ENCODE assay signal across 10 cellular contexts in genomic region chr16:81650982-81651562, GRCh38.
DNase-seq lines count a peak whose midpoint lies in the region; ATAC-seq and TF ChIP-seq lines count a peak whose summit lies in the region.
"Had no signal": no experiment of that assay in that cellular context is flagged by ENCODE, and none has a peak within 500 bp of the region (broad histone marks: within the 10 kb centered on the region; RNA-seq: fewer than 3 reads in every experiment).

No MANE protein-coding gene starts in this region.

- no peak for TF ChIP-seq CTCF in glutamatergic neuron (IDR thresholded peaks at IDR 0.05; ENCODE audit: partially characterized antibody, unreplicated experiment)
- TF ChIP-seq CTCF in neural crest cell (conservative IDR thresholded peaks at IDR 0.05): no peak

- H3K36me3 Mint-ChIP-seq in glutamatergic neuron (ENCODE audit: unreplicated experiment) (no peaks in the 10 kb centered on the region), neural crest cell (ENCODE audit: low read depth) (peaks cover 2% of the 10 kb centered on the region)
- H3K36me3 Mint-ChIP-seq in activated naive CD4-positive, alpha-beta T cell treated with anti-CD3 and anti-CD28 coated beads for 36 hours (ENCODE audit: low read depth): peaks cover 3% of the 10 kb centered on the region
- H3K36me3 Mint-ChIP-seq: naive B cell had no signal

- DNase-seq in DMS153 treated with DMSO at 0.1 percent for 48 hours (lab: John Stamatoyannopoulos, UW; ENCODE audit: unreplicated experiment): peak; percentile 50
- DNase-seq in NCI-H82 treated with DMSO at 0.1 percent for 48 hours (lab: John Stamatoyannopoulos, UW; ENCODE audit: unreplicated experiment): peak; percentile 21
- DNase-seq in glutamatergic neuron: peak; percentile 87
- DNase-seq in neural crest cell (ENCODE audit: low read depth, low spot score): no peak
- DNase-seq in ureter (ENCODE audit: low spot score): no peak
- no peak for DNase-seq in activated naive CD4-positive, alpha-beta T cell treated with anti-CD3 and anti-CD28 coated beads for 36 hours
- DNase-seq in AG08396 (ENCODE audit: low spot score): no peak
- DNase-seq: naive B cell had no signal

- H3K27me3 Mint-ChIP-seq in glutamatergic neuron (ENCODE audit: unreplicated experiment) (peaks cover 10% of the 10 kb centered on the region), neural crest cell (ENCODE audit: low read depth) (no peaks in the 10 kb centered on the region)
- no peaks in the 10 kb centered on the region for H3K27me3 Mint-ChIP-seq in activated naive CD4-positive, alpha-beta T cell treated with anti-CD3 and anti-CD28 coated beads for 36 hours (ENCODE audit: low read depth)
- H3K27me3 Mint-ChIP-seq: dendritic cell treated with granulocyte-macrophage colony-stimulating factor and Interleukin-4, amounts not matched to agents 40 ng/mL and 50 ng/mL, for 4 days; naive B cell had no signal

- peaks cover 45% of the 10 kb centered on the region for H3K4me1 Mint-ChIP-seq in glutamatergic neuron (ENCODE audit: low read depth, unreplicated experiment)
- H3K4me1 Mint-ChIP-seq in neural crest cell: peaks cover 53% of the 10 kb centered on the region
- peaks cover 4% of the 10 kb centered on the region for H3K4me1 Mint-ChIP-seq in activated naive CD4-positive, alpha-beta T cell treated with anti-CD3 and anti-CD28 coated beads for 36 hours (ENCODE audit: low read depth)

- ATAC-seq in GM18909 (IDR thresholded peaks at IDR 0.05; ENCODE audit: poor library complexity, unreplicated experiment): no peak

- intact Hi-C loops in activated naive CD4-positive, alpha-beta T cell treated with anti-CD3 and anti-CD28 coated beads for 36 hours (cut with micrococcal nuclease): no loop called here

- CTCF ChIA-PET in activated naive CD4-positive, alpha-beta T cell treated with anti-CD3 and anti-CD28 coated beads for 36 hours (lab: Charles Lee): no interaction called here

- H3K4me3 Mint-ChIP-seq in glutamatergic neuron (ENCODE audit: unreplicated experiment): peak overlapping the region; percentile 63
- H3K4me3 Mint-ChIP-seq in neural crest cell: no peak overlapping the region
- no peak overlapping the region for H3K4me3 Mint-ChIP-seq in activated naive CD4-positive, alpha-beta T cell treated with anti-CD3 and anti-CD28 coated beads for 36 hours
- H3K4me3 Mint-ChIP-seq: dendritic cell treated with granulocyte-macrophage colony-stimulating factor and Interleukin-4, amounts not matched to agents 40 ng/mL and 50 ng/mL, for 4 days; naive B cell had no signal

- H3K9me3 Mint-ChIP-seq in glutamatergic neuron (ENCODE audit: unreplicated experiment): peaks cover 11% of the 10 kb centered on the region
- H3K9me3 Mint-ChIP-seq in neural crest cell: no peaks in the 10 kb centered on the region
- no peaks in the 10 kb centered on the region for H3K9me3 Mint-ChIP-seq in activated naive CD4-positive, alpha-beta T cell treated with anti-CD3 and anti-CD28 coated beads for 36 hours
- H3K9me3 Mint-ChIP-seq: dendritic cell treated with granulocyte-macrophage colony-stimulating factor and Interleukin-4, amounts not matched to agents 40 ng/mL and 50 ng/mL, for 4 days; naive B cell had no signal

- H3K27ac Mint-ChIP-seq in glutamatergic neuron (ENCODE audit: unreplicated experiment): peak overlapping the region; percentile 80
- peak overlapping the region; percentile 79 for H3K27ac Mint-ChIP-seq in neural crest cell (ENCODE audit: unreplicated experiment)
- H3K27ac Mint-ChIP-seq in activated naive CD4-positive, alpha-beta T cell treated with anti-CD3 and anti-CD28 coated beads for 36 hours: no peak overlapping the region
- H3K27ac Mint-ChIP-seq: dendritic cell treated with granulocyte-macrophage colony-stimulating factor and Interleukin-4, amounts not matched to agents 40 ng/mL and 50 ng/mL, for 4 days had no signal

Comparison
In these comparisons a context has a peak if more than half of its experiments do, and no peak if none do; other contexts are left out.
1. DNase-seq: peak in DMS153 treated with DMSO at 0.1 percent for 48 hours (single experiment), NCI-H82 treated with DMSO at 0.1 percent for 48 hours (single experiment) and glutamatergic neuron (single experiment); none in neural crest cell (single experiment), ureter (single experiment), activated naive CD4-positive, alpha-beta T cell treated with anti-CD3 and anti-CD28 coated beads for 36 hours (single experiment) and AG08396 (single experiment).